ENCODE assay signal across 31 cellular contexts in genomic region chr14:75196064-75196463, GRCh38. TPM values are rescaled to one million over a fixed set of nuclear protein-coding genes. Genes with fewer than 3 reads are reported as not detected.
DNase-seq lines count a peak whose midpoint lies in the region; ATAC-seq, FAIRE-seq and TF ChIP-seq lines count a peak whose summit lies in the region.
"Had no signal": no experiment of that assay in that cellular context is flagged by ENCODE, and none has a peak within 500 bp of the region (broad histone marks: within the 10 kb centered on the region; RNA-seq: fewer than 3 reads in every experiment).

No MANE protein-coding gene starts in this region.

- TF ChIP-seq CTCF in activated B cell treated with CpG ODN at 0.5 μM for 24 hours (IDR thresholded peaks at IDR 0.05) (no peak), pancreas (IDR thresholded peaks at IDR 0.05) (no peak)

- DNase-seq in activated B cell treated with CpG ODN at 0.5 μM for 24 hours (no peak), immature natural killer cell (no peak), pancreas (peak in 1 of 6 donors; percentile 47), foreskin melanocyte (no peak), hepatic stellate cell (ENCODE audit: low spot score) (no peak)
- DNase-seq: activated CD4-positive, alpha-beta T cell treated with anti-CD3 and anti-CD28 coated beads, Interleukin-2, amount 50 U/mL, for 1 hour; activated CD8-positive, alpha-beta memory T cell treated with anti-CD3 and anti-CD28 coated beads, Interleukin-2, amount 10 ng/mL, durations not matched to agents 7 days and 5 days; activated naive CD4-positive, alpha-beta T cell treated with anti-CD3 and anti-CD28 coated beads, Interleukin-2, amount 10 ng/mL, durations not matched to agents 7 days and 5 days; anterior cingulate cortex; DND-41; HCEC 1CT; Karpas-422; left ventricle myocardium inferior; NCI-H446 treated with DMSO at 0.1 percent for 48 hours; Right ventricle myocardium superior; sigmoid colon; stimulated activated CD4-positive, alpha-beta T cell treated with anti-CD3 and anti-CD28 coated beads, Interleukin-4, amount 100 ng/mL, for 4 hours; stimulated activated naive CD8-positive, alpha-beta T cell treated with anti-CD3 and anti-CD28 coated beads, Interleukin-15, Interleukin-2, amounts not matched to agents 100 U/mL and 50 U/mL, for 24 hours; testis; uterus had no signal

- H3K27me3 Mint-ChIP-seq in activated B cell treated with CpG ODN at 0.5 μM for 24 hours, result no peaks in the 10 kb centered on the region
- peaks cover 0 to 6% (median 3%) of the 10 kb centered on the region in 3 donors for H3K27me3 Mint-ChIP-seq in immature natural killer cell (ENCODE audit: low read depth in 3 of 3)

- no peak overlapping the region for H3K4me3 Mint-ChIP-seq in activated B cell treated with CpG ODN at 0.5 μM for 24 hours
- H3K4me3 Mint-ChIP-seq in immature natural killer cell, result no peak overlapping the region
- H3K4me3 Mint-ChIP-seq: activated CD8-positive, alpha-beta memory T cell treated with anti-CD3 and anti-CD28 coated beads, Interleukin-2, amount 10 ng/mL, durations not matched to agents 7 days and 5 days; activated naive CD4-positive, alpha-beta T cell treated with anti-CD3 and anti-CD28 coated beads, Interleukin-2, amount 10 ng/mL, durations not matched to agents 7 days and 5 days; activated T-helper 1 cell treated with anti-CD3 and anti-CD28 coated beads, Interleukin-12 subunit alpha, Interleukin-12 subunit beta, Interleukin-2, Interleukin-4 antibody, amounts not matched to agents 30 ng/mL and 10 ng/mL and 1 ng/mL, durations not matched to agents 14 hours and 24 hours and 36 hours; neural progenitor cell; T-helper 2 cell treated with Interferon-gamma antibody and Interleukin-4, amounts not matched to agents 5 μg/mL and 100 μg/mL, for 36 hours; WTC11 had no signal

- 76 to 84% methylated on average over 3 of the region's 3 CpGs for WGBS in pancreas, 2 donors

- no peaks in the 10 kb centered on the region for H3K36me3 Mint-ChIP-seq in activated B cell treated with CpG ODN at 0.5 μM for 24 hours (ENCODE audit: low read depth)
- H3K36me3 Mint-ChIP-seq in immature natural killer cell, result peaks cover 0 to 3% (median 0%) of the 10 kb centered on the region in 3 donors
- H3K36me3 Mint-ChIP-seq: activated CD8-positive, alpha-beta memory T cell treated with anti-CD3 and anti-CD28 coated beads, Interleukin-2, amount 10 ng/mL, durations not matched to agents 7 days and 5 days; activated naive CD4-positive, alpha-beta T cell treated with anti-CD3 and anti-CD28 coated beads, Interleukin-2, amount 10 ng/mL, durations not matched to agents 7 days and 5 days; neural progenitor cell; WTC11 had no signal

- peak overlapping the region; percentile 25 for H3K27ac Mint-ChIP-seq in activated B cell treated with CpG ODN at 0.5 μM for 24 hours
- H3K27ac Mint-ChIP-seq in immature natural killer cell, result peak overlapping the region in 4 of 6 donors; percentile 5 to 51 (median 36)
- H3K27ac Mint-ChIP-seq: activated CD8-positive, alpha-beta memory T cell treated with anti-CD3 and anti-CD28 coated beads, Interleukin-2, amount 10 ng/mL, durations not matched to agents 7 days and 5 days; activated naive CD4-positive, alpha-beta T cell treated with anti-CD3 and anti-CD28 coated beads, Interleukin-2, amount 10 ng/mL, durations not matched to agents 7 days and 5 days; activated T-helper 1 cell treated with anti-CD3 and anti-CD28 coated beads, Interleukin-12 subunit alpha, Interleukin-12 subunit beta, Interleukin-2, Interleukin-4 antibody, amounts not matched to agents 30 ng/mL and 10 ng/mL and 1 ng/mL, durations not matched to agents 14 hours and 24 hours and 36 hours; neural progenitor cell; T-helper 2 cell treated with Interferon-gamma antibody and Interleukin-4, amounts not matched to agents 5 μg/mL and 100 μg/mL, for 36 hours; WTC11 had no signal

- no peak for FAIRE-seq in pancreas (lab: Jason Lieb, UNC)
- FAIRE-seq: islet of Langerhans had no signal

- H3K9me3 ChIP-seq in pancreas, result no peaks in the 10 kb centered on the region
- H3K9me3 ChIP-seq: gastroesophageal sphincter, left ventricle myocardium inferior, prostate gland, sigmoid colon, testis, uterus had no signal

- no peaks in the 10 kb centered on the region for H3K36me3 ChIP-seq in pancreas
- H3K36me3 ChIP-seq: gastroesophageal sphincter, left ventricle myocardium inferior, neural progenitor cell, prostate gland, sigmoid colon, uterus had no signal

- H3K9me3 Mint-ChIP-seq in activated B cell treated with CpG ODN at 0.5 μM for 24 hours (no peaks in the 10 kb centered on the region), immature natural killer cell (no peaks in the 10 kb centered on the region)
- H3K9me3 Mint-ChIP-seq: activated naive CD4-positive, alpha-beta T cell treated with anti-CD3 and anti-CD28 coated beads, Interleukin-2, amount 10 ng/mL, durations not matched to agents 7 days and 5 days; activated T-helper 1 cell treated with anti-CD3 and anti-CD28 coated beads, Interleukin-12 subunit alpha, Interleukin-12 subunit beta, Interleukin-2, Interleukin-4 antibody, amounts not matched to agents 30 ng/mL and 10 ng/mL and 1 ng/mL, durations not matched to agents 14 hours and 24 hours and 36 hours; neural progenitor cell; T-helper 2 cell treated with Interferon-gamma antibody and Interleukin-4, amounts not matched to agents 5 μg/mL and 100 μg/mL, for 36 hours; WTC11 had no signal

- no peaks in the 10 kb centered on the region for H3K27me3 ChIP-seq in pancreas
- H3K27me3 ChIP-seq: gastroesophageal sphincter, neural progenitor cell, sigmoid colon, testis, uterus had no signal

- peaks cover 29 to 51% (median 42%) of the 10 kb centered on the region in 3 donors for H3K4me1 ChIP-seq in pancreas
- H3K4me1 ChIP-seq: neural progenitor cell, testis, uterus had no signal

- intact Hi-C loops in activated B cell treated with CpG ODN at 0.5 μM for 24 hours (cut with micrococcal nuclease) (loop anchor here (5.0 kb wide), 1 partner anchor 41 kb away; no protein-coding TSS in a partner anchor), pancreas (cut with DNase I) (no loop called here)

- POLR2A ChIA-PET in activated B cell treated with CpG ODN at 0.5 μM for 24 hours (lab: Charles Lee), result interaction anchor here (0.7 kb wide), 1 partner anchor 126 kb away, joined by 3 read pairs; no protein-coding TSS in a partner anchor

- H3K4me1 Mint-ChIP-seq in activated B cell treated with CpG ODN at 0.5 μM for 24 hours (peaks cover 11% of the 10 kb centered on the region), immature natural killer cell (peaks cover 14 to 15% of the 10 kb centered on the region in 2 donors)
- H3K4me1 Mint-ChIP-seq: activated naive CD4-positive, alpha-beta T cell treated with anti-CD3 and anti-CD28 coated beads, Interleukin-2, amount 10 ng/mL, durations not matched to agents 7 days and 5 days; neural progenitor cell had no signal

- H3K4me3 ChIP-seq in pancreas, result no peak overlapping the region
- H3K4me3 ChIP-seq: coronary artery, gastroesophageal sphincter, left ventricle myocardium inferior, neural progenitor cell, prostate gland, sigmoid colon, testis, uterus had no signal

- CTCF ChIA-PET in activated B cell treated with CpG ODN at 0.5 μM for 24 hours (lab: Charles Lee), result interaction anchor here (0.9 kb wide), 1 partner anchor 98 kb away, joined by 3 read pairs; no protein-coding TSS in a partner anchor

- H3K27ac ChIP-seq in pancreas, result peak overlapping the region in 3 of 4 donors; percentile 54 to 77 (median 61)
- H3K27ac ChIP-seq: coronary artery, gastroesophageal sphincter, left ventricle myocardium inferior, neural progenitor cell, prostate gland, sigmoid colon, testis, uterus had no signal

- ATAC-seq in GM18867 (IDR thresholded peaks at IDR 0.05; ENCODE audit: unreplicated experiment) (peak; percentile 28), activated B cell treated with CpG ODN at 0.5 μM for 24 hours (ENCODE audit: low read depth) (no peak), pancreas (peak in 3 of 4 donors; percentile 4 to 21 (median 9)), HG03342 (IDR thresholded peaks at IDR 0.05; ENCODE audit: unreplicated experiment) (no peak), HG03571 (IDR thresholded peaks at IDR 0.05; ENCODE audit: unreplicated experiment) (no peak)
- ATAC-seq: activated CD8-positive, alpha-beta memory T cell treated with anti-CD3 and anti-CD28 coated beads, Interleukin-2, amount 10 ng/mL, durations not matched to agents 7 days and 5 days; gastroesophageal sphincter; WTC11 had no signal

RNA-seq across cellular contexts. Expression of gene TMED10, which starts 19.7 kb away (rescaled TPM):
- total RNA-seq in activated B cell treated with CpG ODN at 0.5 μM for 24 hours, result 124 and 130 TPM in 2 replicates
- 100 to 1,000 TPM; 379 to 442 (median 439) TPM for polyA plus RNA-seq in immature natural killer cell
- total RNA-seq in pancreas, result 100 to 1,000 TPM; 230 to 377 (median 326) TPM
- 100 to 1,000 TPM in 1 of 2 donors, 10 to 100 TPM in 1; 56.0 to 122 TPM for polyA plus RNA-seq in pancreas

Comparison
In these comparisons a context has a peak if more than half of its experiments do, and no peak if none do; other contexts are left out.
1. ATAC-seq: peak in GM18867 (single experiment) and pancreas (3 of 4); none in activated B cell treated with CpG ODN at 0.5 μM for 24 hours (single experiment), HG03342 (single experiment) and HG03571 (single experiment).